In the genomic region with DNA sequence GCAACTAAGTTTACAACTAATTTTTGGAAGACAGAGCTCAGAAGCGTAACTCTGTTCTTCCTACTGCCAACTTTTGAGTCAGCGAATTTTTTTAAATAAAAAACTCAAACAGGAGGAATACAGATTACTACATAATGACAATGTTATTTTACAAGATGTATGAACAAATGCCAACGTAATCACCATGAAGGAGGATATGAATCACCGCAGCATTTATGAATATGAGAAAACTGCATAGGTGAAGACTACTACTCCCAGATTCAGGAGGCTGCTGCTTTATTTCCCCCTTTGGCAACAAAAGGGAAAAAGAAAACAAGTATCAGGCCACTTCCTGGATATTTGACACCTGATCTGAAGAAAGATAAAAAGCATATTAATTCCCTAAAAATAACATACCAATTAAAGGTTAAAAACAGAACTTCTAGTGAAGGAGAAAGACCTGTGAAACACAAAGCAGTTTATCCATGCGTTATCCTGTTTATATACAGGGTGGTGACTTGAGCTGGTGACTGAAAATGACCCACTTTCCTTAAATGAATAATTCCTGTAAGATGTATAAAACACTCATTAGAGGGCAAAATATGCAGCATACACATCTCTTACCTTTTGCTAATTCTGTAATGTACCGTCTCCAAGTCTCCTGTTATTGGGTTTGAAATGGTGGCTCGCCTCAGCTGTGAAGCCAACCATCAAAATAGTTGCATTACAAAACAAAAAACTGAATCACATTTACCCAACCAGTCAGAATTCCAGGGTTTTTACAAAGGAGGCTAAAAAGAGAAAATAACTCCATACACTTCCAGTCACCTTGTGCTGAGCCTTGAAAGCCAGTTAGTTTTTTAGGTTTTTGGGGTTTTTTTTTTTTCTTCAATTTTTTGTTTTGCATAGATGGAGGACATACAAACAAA, we compare ENCODE assay signal across 9 cellular contexts. TPM values are rescaled to one million over a fixed set of nuclear protein-coding genes. Genes with fewer than 3 reads are reported as not detected.
A peak's percentile ranks its signal among the peaks of the same experiment; 100 is the strongest.
DNase-seq lines count a peak whose midpoint lies in the region; ATAC-seq and TF ChIP-seq lines count a peak whose summit lies in the region.
"Had no signal": no experiment of that assay in that cellular context is flagged by ENCODE, and none has a peak within 500 bp of the region (broad histone marks: within the 10 kb centered on the region; RNA-seq: fewer than 3 reads in every experiment).

No MANE protein-coding gene starts in this region.

- peak; percentile 88 for ATAC-seq in RWPE2 (ENCODE audit: low read depth)
- ATAC-seq in HG02885 (IDR thresholded peaks at IDR 0.05; ENCODE audit: poor library complexity, unreplicated experiment): no peak

- H3K79me1 ChIP-seq in trophoblast cell (ENCODE audit: low read length): no peaks in the 10 kb centered on the region

- H2BK12ac ChIP-seq in trophoblast cell (ENCODE audit: low read length): no peak overlapping the region

- H2AK5ac ChIP-seq in trophoblast cell (ENCODE audit: low read length): no peak overlapping the region

- H2BK120ac ChIP-seq in trophoblast cell (ENCODE audit: insufficient read depth, low read length, poor library complexity): no peak overlapping the region

- no CpG with 5 or more reads among the region's 7 CpGs for WGBS in trophoblast cell (ENCODE audit: extremely low coverage, insufficient coverage, insufficient read length)

- TF ChIP-seq CTCF in RWPE2 (IDR thresholded peaks at IDR 0.05; ENCODE audit: poor library complexity, severe bottlenecking): no peak
- TF ChIP-seq CTCF in fibroblast of pulmonary artery (IDR thresholded peaks at IDR 0.05; ENCODE audit: low read length, missing control alignments): no peak
- no peak for TF ChIP-seq CTCF in CD14-positive monocyte (IDR thresholded peaks at IDR 0.05)

- no peaks in the 10 kb centered on the region for H3K27me3 ChIP-seq in RWPE2 (ENCODE audit: insufficient read depth, poor library complexity, severe bottlenecking)
- H3K27me3 ChIP-seq in trophoblast cell (ENCODE audit: insufficient read depth, low read length): no peaks in the 10 kb centered on the region

- H2AFZ ChIP-seq in trophoblast cell (ENCODE audit: insufficient read depth, low read length, poor library complexity): no peak overlapping the region

- peaks cover 42% of the 10 kb centered on the region for H3K4me1 ChIP-seq in RWPE2 (ENCODE audit: insufficient read depth, poor library complexity, severe bottlenecking)
- H3K4me1 ChIP-seq in trophoblast cell (ENCODE audit: control insufficient read depth in 1 of 2, insufficient read depth in 2 of 2, low read length in 2 of 2): peaks cover 0 to 2% of the 10 kb centered on the region in 2 experiments

- no peaks in the 10 kb centered on the region for H3K27me3 Mint-ChIP-seq in T-helper 2 cell treated with Interferon-gamma antibody and Interleukin-4, amounts not matched to agents 5 μg/mL and 100 μg/mL, for 36 hours (ENCODE audit: low read depth)
- H3K27me3 Mint-ChIP-seq in CD14-positive monocyte (ENCODE audit: low read depth in 3 of 3): peaks cover 0 to 2% (median 0%) of the 10 kb centered on the region in 3 donors

- no peak overlapping the region for H4K12ac ChIP-seq in trophoblast cell (ENCODE audit: low read depth, low read length)

- H3K36me3 ChIP-seq in RWPE2 (ENCODE audit: low read depth) (peaks cover 80% of the 10 kb centered on the region), trophoblast cell (ENCODE audit: control insufficient read depth in 1 of 2, insufficient read depth in 2 of 2, low read length in 2 of 2) (peaks cover under 1 to 3% of the 10 kb centered on the region in 2 experiments)

- H2BK5ac ChIP-seq in trophoblast cell (ENCODE audit: low read depth, low read length, poor library complexity): no peak overlapping the region

- no peaks in the 10 kb centered on the region for H3K9me3 Mint-ChIP-seq in T-helper 2 cell treated with Interferon-gamma antibody and Interleukin-4, amounts not matched to agents 5 μg/mL and 100 μg/mL, for 36 hours
- peaks cover 0 to 1% (median 0%) of the 10 kb centered on the region in 7 donors for H3K9me3 Mint-ChIP-seq in CD14-positive monocyte

- H3K79me2 ChIP-seq in trophoblast cell (ENCODE audit: control insufficient read depth, insufficient read depth, low read length, poor library complexity): no peaks in the 10 kb centered on the region

- no peak overlapping the region for H3K23ac ChIP-seq in trophoblast cell (ENCODE audit: low read length)

- H3K9ac ChIP-seq in trophoblast cell (ENCODE audit: low read length): no peak overlapping the region

- H3K4me1 Mint-ChIP-seq in T-helper 2 cell treated with Interferon-gamma antibody and Interleukin-4, amounts not matched to agents 5 μg/mL and 100 μg/mL, for 36 hours (ENCODE audit: low read depth): peaks cover 8% of the 10 kb centered on the region
- H3K4me1 Mint-ChIP-seq in CD14-positive monocyte: no peaks in the 10 kb centered on the region

- no peak overlapping the region for H3K14ac ChIP-seq in trophoblast cell (ENCODE audit: low read length)

- no peak overlapping the region for H3K4me3 Mint-ChIP-seq in T-helper 2 cell treated with Interferon-gamma antibody and Interleukin-4, amounts not matched to agents 5 μg/mL and 100 μg/mL, for 36 hours
- H3K4me3 Mint-ChIP-seq in CD14-positive monocyte: no peak overlapping the region

- no peak overlapping the region for H3K4me2 ChIP-seq in trophoblast cell (ENCODE audit: low read length)

- intact Hi-C loops in CD14-positive monocyte (cut with micrococcal nuclease): no loop called here

- no peak overlapping the region for H4K8ac ChIP-seq in trophoblast cell (ENCODE audit: low read depth, low read length)

- H3K18ac ChIP-seq in trophoblast cell (ENCODE audit: low read length): no peak overlapping the region

- H3K4ac ChIP-seq in trophoblast cell (ENCODE audit: low read depth, low read length): no peak overlapping the region

- H3K9me3 ChIP-seq in RWPE2 (ENCODE audit: severe bottlenecking): no peaks in the 10 kb centered on the region
- no peaks in the 10 kb centered on the region for H3K9me3 ChIP-seq in trophoblast cell (ENCODE audit: insufficient read depth, low read depth, low read length)

- peaks cover 31% of the 10 kb centered on the region for H3K36me3 Mint-ChIP-seq in T-helper 2 cell treated with Interferon-gamma antibody and Interleukin-4, amounts not matched to agents 5 μg/mL and 100 μg/mL, for 36 hours (ENCODE audit: low read depth)
- peaks cover 54 to 74% of the 10 kb centered on the region in 2 donors for H3K36me3 Mint-ChIP-seq in CD14-positive monocyte

- no peak overlapping the region for H3K4me3 ChIP-seq in RWPE2 (ENCODE audit: severe bottlenecking)
- no peak overlapping the region for H3K4me3 ChIP-seq in fibroblast of pulmonary artery (replicated peaks; ENCODE audit: low read depth, low read length)
- H3K4me3 ChIP-seq in trophoblast cell (ENCODE audit: low read depth, low read length): no peak overlapping the region

- H4K91ac ChIP-seq in trophoblast cell (ENCODE audit: low read depth, low read length): no peak overlapping the region

- H3K27ac Mint-ChIP-seq in T-helper 2 cell treated with Interferon-gamma antibody and Interleukin-4, amounts not matched to agents 5 μg/mL and 100 μg/mL, for 36 hours: no peak overlapping the region
- H3K27ac Mint-ChIP-seq in CD14-positive monocyte: no peak overlapping the region

- DNase-seq in EH (ENCODE audit: low read depth) (peak; percentile 85), RWPE2 (ENCODE audit: low spot score) (no peak), fibroblast of pulmonary artery (ENCODE audit: low read depth) (peak; percentile 94), trophoblast cell (peak; percentile 9 to 66), CD14-positive monocyte (ENCODE audit: low spot score) (no peak)
- DNase-seq in T-helper 2 cell treated with Interferon-gamma antibody and Interleukin-4, amounts not matched to agents 5 μg/mL and 100 μg/mL, for 36 hours (ENCODE audit: low spot score): no peak
- DNase-seq in activated CD8-positive, alpha-beta memory T cell treated with anti-CD3 and anti-CD28 coated beads for 24 hours: no peak
- DNase-seq: NCI-H1694 had no signal

- H3K27ac ChIP-seq in RWPE2 (ENCODE audit: poor library complexity, severe bottlenecking) (peak overlapping the region; percentile 90), trophoblast cell (ENCODE audit: low read depth, low read length) (no peak overlapping the region)

RNA-seq across cellular contexts. Expression of gene P4HA1, which starts 52.0 kb away (rescaled TPM):
- polyA plus RNA-seq in trophoblast cell (2013): 103 TPM in 2 replicates
- polyA plus RNA-seq in CD14-positive monocyte: 10 to 100 TPM; 43.9 to 44.3 TPM

Comparison
In these comparisons a context has a peak if more than half of its experiments do, and no peak if none do; other contexts are left out.
1. DNase-seq: peak in EH (single experiment), fibroblast of pulmonary artery (single experiment) and trophoblast cell (2 of 2); none in RWPE2 (single experiment), T-helper 2 cell treated with Interferon-gamma antibody and Interleukin-4, amounts not matched to agents 5 μg/mL and 100 μg/mL, for 36 hours (single experiment), CD14-positive monocyte (single experiment) and activated CD8-positive, alpha-beta memory T cell treated with anti-CD3 and anti-CD28 coated beads for 24 hours (single experiment).